21 cellular contexts compared by ENCODE assay signal in genomic region chr7:128796325-128796724, GRCh38. TPM values are rescaled to one million over a fixed set of nuclear protein-coding genes. Genes with fewer than 3 reads are reported as not detected.
DNase-seq lines count a peak whose midpoint lies in the region; ATAC-seq and TF ChIP-seq lines count a peak whose summit lies in the region.
"Had no signal": no experiment of that assay in that cellular context is flagged by ENCODE, and none has a peak within 500 bp of the region (broad histone marks: within the 10 kb centered on the region; RNA-seq: fewer than 3 reads in every experiment).

No MANE protein-coding gene starts in this region.

- DNase-seq in EH (ENCODE audit: low read depth) (peak; percentile 75), SK-N-SH (no peak), fibroblast of gingiva (ENCODE audit: low read depth) (peak; percentile 42), non-pigmented ciliary epithelial cell (ENCODE audit: low read depth) (peak; percentile 24), foreskin keratinocyte (no peak), hepatocyte (ENCODE audit: low spot score) (no peak), Caco-2 (no peak), H7 (no peak)
- DNase-seq: activated CD4-positive, alpha-beta T cell treated with anti-CD3 and anti-CD28 coated beads, Interleukin-2, amount 50 U/mL, for 48 hours; activated T-cell treated with anti-CD3 and anti-CD28 coated beads, Interleukin-2, amount 50 U/mL, for 72 hours; C1 segment of cervical spinal cord; erythroblast; left ventricle myocardium inferior; NCI-H1048; NCI-H2107; NCI-H748 treated with DMSO at 0.1 percent for 48 hours had no signal

- H3K27ac Mint-ChIP-seq in Caco-2 (ENCODE audit: unreplicated experiment): no peak overlapping the region
- H3K27ac Mint-ChIP-seq: activated T-cell treated with anti-CD3 and anti-CD28 coated beads, Interleukin-2, amount 50 U/mL, for 72 hours had no signal

- H3K9me2 ChIP-seq in SK-N-SH (no peaks in the 10 kb centered on the region), hepatocyte (replicated peaks; ENCODE audit: insufficient read depth) (no peaks in the 10 kb centered on the region)

- CTCF ChIA-PET in SK-N-SH (lab: Yijun Ruan, JAX) (interaction anchor here (0.6 to 1.7 kb wide), 2 partner anchors 23 to 99 kb away, joined by 3 read pairs; no protein-coding TSS in a partner anchor), Caco-2 (lab: Charles Lee) (interaction anchor here (0.6 kb wide), 1 partner anchor 96 kb away, joined by 3 read pairs; no protein-coding TSS in a partner anchor)

- TF ChIP-seq RAD21 in SK-N-SH (IDR thresholded peaks at IDR 0.05; ENCODE audit: low read length): no peak

- H3K79me2 ChIP-seq in SK-N-SH (ENCODE audit: insufficient read depth) (0 out of 2 replicates have a peak, but pooled peaks cover 3% of the 10 kb centered on the region), hepatocyte (no peaks in the 10 kb centered on the region)

- H3K36me3 ChIP-seq in SK-N-SH (replicated peaks in 1 of 2; ENCODE audit: control insufficient read depth in 1 of 2, insufficient read depth in 2 of 2, low read length in 1 of 2): peaks cover 18 to 20% of the 10 kb centered on the region in 2 experiments
- H3K36me3 ChIP-seq in hepatocyte (replicated peaks; ENCODE audit: insufficient read depth, low read depth): no peaks in the 10 kb centered on the region
- no peaks in the 10 kb centered on the region for H3K36me3 ChIP-seq in Caco-2 (ENCODE audit: control insufficient read depth, insufficient read depth, low read length)
- H3K36me3 ChIP-seq in H7 (replicated peaks; ENCODE audit: control insufficient read depth, insufficient read depth, low read length): peaks cover 4% of the 10 kb centered on the region
- H3K36me3 ChIP-seq: left ventricle myocardium inferior had no signal

- peak overlapping the region in 1 of 2 experiments; percentile 66; a peak in 2 of 4 replicates for H3K27ac ChIP-seq in SK-N-SH (ENCODE audit: low read depth in 2 of 2, low read length in 1 of 2)
- no peak overlapping the region for H3K27ac ChIP-seq in foreskin keratinocyte
- no peak overlapping the region for H3K27ac ChIP-seq in hepatocyte
- H3K27ac ChIP-seq: coronary artery, left ventricle myocardium inferior, SK-N-MC, thoracic aorta had no signal

- no peaks in the 10 kb centered on the region for H3K9me3 Mint-ChIP-seq in Caco-2 (ENCODE audit: unreplicated experiment)
- H3K9me3 Mint-ChIP-seq: activated T-cell treated with anti-CD3 and anti-CD28 coated beads, Interleukin-2, amount 50 U/mL, for 72 hours had no signal

- peaks cover 20% of the 10 kb centered on the region for H3F3A ChIP-seq in SK-N-SH (replicated peaks; ENCODE audit: insufficient read depth)

- H4K20me1 ChIP-seq in SK-N-SH (ENCODE audit: insufficient read depth) (no peaks in the 10 kb centered on the region), hepatocyte (ENCODE audit: insufficient read depth, poor library complexity, severe bottlenecking) (no peaks in the 10 kb centered on the region)

- 34% methylated on average over 5 of the region's 5 CpGs for WGBS in SK-N-SH (ENCODE audit: low lambda C conversion rate)
- 91% methylated on average over 5 of the region's 5 CpGs for WGBS in hepatocyte (ENCODE audit: low lambda C conversion rate, missing lambda C conversion rate)

- intact Hi-C loops in Caco-2 (cut with micrococcal nuclease; ENCODE audit: unreplicated experiment): no loop called here

- TF ChIP-seq CTCF in SK-N-SH (IDR thresholded peaks at IDR 0.05) (no peak), foreskin keratinocyte (conservative IDR thresholded peaks at IDR 0.05) (no peak), hepatocyte (IDR thresholded peaks at IDR 0.05; ENCODE audit: poor library complexity) (no peak), Caco-2 (IDR thresholded peaks at IDR 0.05; ENCODE audit: insufficient read depth in 1 of 2, low read depth in 1 of 2, low read length in 1 of 2, severe bottlenecking in 1 of 2, unreplicated experiment in 1 of 2) (no peak)

- H3K36me3 Mint-ChIP-seq in Caco-2 (ENCODE audit: insufficient read depth, unreplicated experiment): no peaks in the 10 kb centered on the region

- H3K9ac ChIP-seq in SK-N-SH: no peak overlapping the region

- peaks cover 7% of the 10 kb centered on the region for H3K4me1 Mint-ChIP-seq in Caco-2 (ENCODE audit: low read depth, unreplicated experiment)

- H3K9me3 ChIP-seq in SK-N-SH: no peaks in the 10 kb centered on the region
- H3K9me3 ChIP-seq in hepatocyte (ENCODE audit: low read depth): no peaks in the 10 kb centered on the region
- no peaks in the 10 kb centered on the region for H3K9me3 ChIP-seq in Caco-2
- H3K9me3 ChIP-seq: HAP-1, left ventricle myocardium inferior, thoracic aorta had no signal

- no peaks in the 10 kb centered on the region for H3K27me3 Mint-ChIP-seq in Caco-2 (ENCODE audit: insufficient read depth, unreplicated experiment)

- H3K4me1 ChIP-seq in SK-N-SH (ENCODE audit: control insufficient read depth in 1 of 2, insufficient read depth in 2 of 2, low read depth in 1 of 2, low read length in 1 of 2) (peaks cover 15 to 16% of the 10 kb centered on the region in 2 experiments), foreskin keratinocyte (no peaks in the 10 kb centered on the region), hepatocyte (ENCODE audit: insufficient read depth) (peaks cover 7% of the 10 kb centered on the region), Caco-2 (peaks cover 5% of the 10 kb centered on the region; the same call in 1 of the 2 replicates)

- H2AFZ ChIP-seq in SK-N-SH (ENCODE audit: low read depth) (peak overlapping the region; percentile 33; the same call in 1 of the 2 replicates), hepatocyte (no peak overlapping the region)

- H3K4me3 ChIP-seq in SK-N-SH (ENCODE audit: low read depth in 2 of 2, low read length in 1 of 2): no peak overlapping the region
- H3K4me3 ChIP-seq in hepatocyte: no peak overlapping the region
- H3K4me3 ChIP-seq in Caco-2 (ENCODE audit: low read depth, low read length): no peak overlapping the region
- H3K4me3 ChIP-seq in H7 (ENCODE audit: insufficient read depth, low read depth, low read length): no peak overlapping the region
- H3K4me3 ChIP-seq: coronary artery, HAP-1, left ventricle myocardium inferior, SK-N-MC, thoracic aorta had no signal

- no peak for ATAC-seq in foreskin keratinocyte
- ATAC-seq: activated T-cell treated with anti-CD3 and anti-CD28 coated beads, Interleukin-2, amount 50 U/mL, for 72 hours had no signal

- peak in 1 of 2 experiments; percentile 77; a peak in 1 of 4 replicates for TF ChIP-seq EP300 in SK-N-SH (IDR thresholded peaks at IDR 0.05; ENCODE audit: borderline replicate concordance in 1 of 2, low read depth in 1 of 2, low read length in 1 of 2)

- no peak overlapping the region for H3K4me3 Mint-ChIP-seq in Caco-2 (ENCODE audit: unreplicated experiment)
- H3K4me3 Mint-ChIP-seq: activated T-cell treated with anti-CD3 and anti-CD28 coated beads, Interleukin-2, amount 50 U/mL, for 72 hours had no signal

- no peaks in the 10 kb centered on the region for H3K27me3 ChIP-seq in SK-N-SH (ENCODE audit: insufficient read depth)
- no peaks in the 10 kb centered on the region for H3K27me3 ChIP-seq in foreskin keratinocyte
- H3K27me3 ChIP-seq in hepatocyte: peaks cover 4% of the 10 kb centered on the region
- no peaks in the 10 kb centered on the region for H3K27me3 ChIP-seq in Caco-2 (replicated peaks; ENCODE audit: control insufficient read depth, insufficient read depth, low read length)
- H3K27me3 ChIP-seq in H7 (ENCODE audit: control insufficient read depth, insufficient read depth, low read length): peaks cover 4% of the 10 kb centered on the region; the same call in 1 of the 2 replicates

- POLR2A ChIA-PET in SK-N-SH (lab: Yijun Ruan, JAX) (no interaction called here), Caco-2 (lab: Charles Lee) (no interaction called here)

- H3K4me2 ChIP-seq in SK-N-SH (peak overlapping the region; percentile 22), hepatocyte (no peak overlapping the region)

- BruUV-seq in Caco-2 (replicated peaks; lab: Mats Ljungman, UMichigan): no TSS peak

TF ChIP-seq in SK-N-SH, 30 proteins besides CTCF, POLR2A, EP300 and RAD21 (continues in another document):
- TF ChIP-seq CHD2 (IDR thresholded peaks at IDR 0.05; ENCODE audit: low read length, partially characterized antibody): no peak

RNA-seq across cellular contexts. Expression of gene CCDC136, which starts 4.6 kb away (rescaled TPM):
- 48.4 and 65.3 TPM in 2 replicates for polyA plus RNA-seq in SK-N-SH (2012; rRNA removed)
- 25.5 and 27.5 TPM in 2 replicates for polyA plus RNA-seq in SK-N-SH (2012; cell fraction: cytosol; rRNA removed)
- polyA plus RNA-seq in SK-N-SH (2012; cell fraction: nucleus; rRNA removed): 197 and 232 TPM in 2 replicates
- total RNA-seq in foreskin keratinocyte: 2.3 and 2.4 TPM in 2 replicates
- polyA plus RNA-seq in foreskin keratinocyte: 1.6 and 1.9 TPM in 2 replicates
- total RNA-seq in hepatocyte: 3.4 and 5.6 TPM in 2 replicates
- 3.8 and 8.3 TPM in 2 replicates for polyA plus RNA-seq in hepatocyte
- 7.3 and 10.2 TPM in 2 replicates for total RNA-seq in Caco-2 (2022)
- 9.7 and 14.7 TPM in 2 replicates for total RNA-seq in H7 (2014; rRNA removed; shearing (Covaris generic))

RNA-seq across cellular contexts. Expression of gene OPN1SW, which starts 20.7 kb away (rescaled TPM):
- polyA plus RNA-seq in SK-N-SH (2012; rRNA removed) (0.05 TPM in 1 of 2 replicates, not detected in the other), foreskin keratinocyte (not detected in 2 replicates), hepatocyte (0.80 TPM in 1 of 2 replicates, not detected in the other)
- polyA plus RNA-seq in SK-N-SH (2012; cell fraction: cytosol; rRNA removed): 0.05 TPM in 1 of 2 replicates, not detected in the other
- 0.06 and 0.13 TPM in 2 replicates for polyA plus RNA-seq in SK-N-SH (2012; cell fraction: nucleus; rRNA removed)
- total RNA-seq in foreskin keratinocyte (not detected in 2 replicates), hepatocyte (not detected in 2 replicates), Caco-2 (2022) (not detected in 2 replicates)
- total RNA-seq in H7 (2014; rRNA removed; shearing (Covaris generic)): not detected in 2 replicates
- total RNA-seq: activated T-cell treated with anti-CD3 and anti-CD28 coated beads, Interleukin-2, amount 50 U/mL, for 72 hours; left ventricle myocardium inferior; thoracic aorta had no signal
- polyA plus RNA-seq: adipose tissue had no signal

RNA-seq across cellular contexts. Expression of gene FLNC, which starts 33.9 kb away (rescaled TPM):
- 22.5 and 43.7 TPM in 2 replicates for polyA plus RNA-seq in SK-N-SH (2012; rRNA removed)
- polyA plus RNA-seq in SK-N-SH (2012; cell fraction: cytosol; rRNA removed): 12.3 and 24.8 TPM in 2 replicates
- 109 and 117 TPM in 2 replicates for polyA plus RNA-seq in SK-N-SH (2012; cell fraction: nucleus; rRNA removed)
- 0.61 and 1.2 TPM in 2 replicates for total RNA-seq in foreskin keratinocyte
- polyA plus RNA-seq in foreskin keratinocyte: 0.20 and 0.38 TPM in 2 replicates
- 32.8 and 60.7 TPM in 2 replicates for total RNA-seq in hepatocyte
- 40.4 and 46.6 TPM in 2 replicates for polyA plus RNA-seq in hepatocyte
- total RNA-seq in Caco-2 (2022): 108 and 128 TPM in 2 replicates
- 26.9 and 32.3 TPM in 2 replicates for total RNA-seq in H7 (2014; rRNA removed; shearing (Covaris generic))

RNA-seq across cellular contexts. Expression of gene CALU, which starts 57.2 kb away (rescaled TPM):
- polyA plus RNA-seq in SK-N-SH (2012; rRNA removed) (195 and 294 TPM in 2 replicates), foreskin keratinocyte (89.2 and 94.6 TPM in 2 replicates), hepatocyte (283 and 291 TPM in 2 replicates)
- 313 and 373 TPM in 2 replicates for polyA plus RNA-seq in SK-N-SH (2012; cell fraction: cytosol; rRNA removed)
- polyA plus RNA-seq in SK-N-SH (2012; cell fraction: nucleus; rRNA removed): 64.7 and 168 TPM in 2 replicates
- total RNA-seq in foreskin keratinocyte (195 and 229 TPM in 2 replicates), hepatocyte (248 and 267 TPM in 2 replicates), Caco-2 (2022) (171 and 184 TPM in 2 replicates)
- total RNA-seq in H7 (2014; rRNA removed; shearing (Covaris generic)): 147 and 169 TPM in 2 replicates

Comparison
In these comparisons a context has a peak if more than half of its experiments do, and no peak if none do; other contexts are left out.
1. DNase-seq: peak in EH (single experiment), fibroblast of gingiva (single experiment) and non-pigmented ciliary epithelial cell (single experiment); none in SK-N-SH (single experiment), foreskin keratinocyte (0 of 2), hepatocyte (single experiment), Caco-2 (0 of 2) and H7 (single experiment).
2. RNA of gene FLNC, which starts 33.9 kb away (total RNA-seq): 108 to 128 TPM in Caco-2, 32.8 to 60.7 TPM in hepatocyte and 26.9 to 32.3 TPM in H7; 0.61 to 1.2 TPM in foreskin keratinocyte; every median in the first group is over 10 times any median in the second.